Comparison of ENCODE assay signal across 14 cellular contexts in genomic region chr3:46076606-46077005, GRCh38. TPM values are rescaled to one million over a fixed set of nuclear protein-coding genes. Genes with fewer than 3 reads are reported as not detected.
DNase-seq lines count a peak whose midpoint lies in the region; ATAC-seq, FAIRE-seq and TF ChIP-seq lines count a peak whose summit lies in the region.
"Had no signal": no experiment of that assay in that cellular context is flagged by ENCODE, and none has a peak within 500 bp of the region (broad histone marks: within the 10 kb centered on the region; RNA-seq: fewer than 3 reads in every experiment).

No MANE protein-coding gene starts in this region.

- no peak overlapping the region for H2BK15ac ChIP-seq in mesendoderm (replicated peaks; ENCODE audit: low read depth)

- H3K23ac ChIP-seq in mesendoderm (ENCODE audit: low read length): no peak overlapping the region

- peaks cover 0 to under 1% (median 0%) of the 10 kb centered on the region in 3 experiments for H3K9me3 ChIP-seq in naive thymus-derived CD4-positive, alpha-beta T cell (ENCODE audit: control insufficient read depth in 2 of 3, low read length in 3 of 3)
- H3K9me3 ChIP-seq: thoracic aorta had no signal

- H3K4me1 Mint-ChIP-seq in naive thymus-derived CD4-positive, alpha-beta T cell: peaks cover under 1 to 40% (median 8%) of the 10 kb centered on the region in 7 donors

- H4K5ac ChIP-seq in mesendoderm (ENCODE audit: low read length): no peak overlapping the region

- H3K56ac ChIP-seq in mesendoderm (ENCODE audit: low read length): no peak overlapping the region

- TF ChIP-seq CTCF in AG09319 (IDR thresholded peaks at IDR 0.05; ENCODE audit: low read depth, low read length) (peak; percentile 37), kidney epithelial cell (IDR thresholded peaks at IDR 0.05; ENCODE audit: insufficient read depth, low read length, poor library complexity, severe bottlenecking) (peak; percentile 9)

- no peak overlapping the region for H3K9ac ChIP-seq in mesendoderm (ENCODE audit: low read length)
- H3K9ac ChIP-seq: neural progenitor cell had no signal

- H2AK5ac ChIP-seq in mesendoderm (ENCODE audit: low read length): no peak overlapping the region

- no peaks in the 10 kb centered on the region for H3K79me1 ChIP-seq in mesendoderm (ENCODE audit: low read length)

- H2BK5ac ChIP-seq in mesendoderm (ENCODE audit: low read length): no peak overlapping the region

- no peak overlapping the region for H3K27ac Mint-ChIP-seq in naive thymus-derived CD4-positive, alpha-beta T cell
- H3K27ac Mint-ChIP-seq: neural progenitor cell had no signal

- intact Hi-C loops in naive thymus-derived CD4-positive, alpha-beta T cell (cut with micrococcal nuclease): loop anchor here (5.0 to 10.0 kb wide), 7 partner anchors 234 to 564 kb away; partner anchors contain the start of genes LIMD1 (in 1 of the 2) and LZTFL1 (in 1 of the 2)

- H3K4me3 Mint-ChIP-seq in naive thymus-derived CD4-positive, alpha-beta T cell: no peak overlapping the region
- H3K4me3 Mint-ChIP-seq: activated T-cell treated with anti-CD3 and anti-CD28 coated beads, Interleukin-2, amount 50 U/mL, for 4 hours; neural progenitor cell had no signal

- POLR2A ChIA-PET in naive thymus-derived CD4-positive, alpha-beta T cell (lab: Charles Lee): interaction anchor here (0.6 to 3.0 kb wide), 7 partner anchors 8 to 140 kb away, joined by 3 to 17 read pairs (median 4); partner anchors contain the start of gene CXCR6

- no peak overlapping the region for H3K4me2 ChIP-seq in mesendoderm (ENCODE audit: low read length)
- H3K4me2 ChIP-seq: neural progenitor cell had no signal

- H3K27me3 ChIP-seq in kidney epithelial cell (ENCODE audit: control insufficient read depth, insufficient read depth, low read length): no peaks in the 10 kb centered on the region
- H3K27me3 ChIP-seq in naive thymus-derived CD4-positive, alpha-beta T cell (ENCODE audit: control insufficient read depth in 2 of 2, insufficient read depth in 2 of 2, low read length in 2 of 2): no peaks in the 10 kb centered on the region
- no peaks in the 10 kb centered on the region for H3K27me3 ChIP-seq in mesendoderm (ENCODE audit: insufficient read depth, low read length, poor library complexity)
- H3K27me3 ChIP-seq: neural progenitor cell had no signal

- H3K79me2 ChIP-seq in mesendoderm (ENCODE audit: control insufficient read depth, insufficient read depth, low read length): no peaks in the 10 kb centered on the region

- peaks cover 0 to 40% (median 0%) of the 10 kb centered on the region in 5 donors for H3K27me3 Mint-ChIP-seq in naive thymus-derived CD4-positive, alpha-beta T cell

- H2BK120ac ChIP-seq in mesendoderm (ENCODE audit: low read depth, low read length): no peak overlapping the region

- in situ Hi-C loops in SK-MEL-5 (cut with HindIII; ENCODE audit: low pct_unique_long_range_greater_than_20kb, low sequenced_read_pairs): no loop called here

- CTCF ChIA-PET in naive thymus-derived CD4-positive, alpha-beta T cell (lab: Charles Lee): interaction anchor here (0.5 to 11.9 kb wide), 15 partner anchors 9 to 567 kb away, joined by 3 to 336 read pairs (median 6); partner anchors contain the start of genes CCR5 and CXCR6

- FAIRE-seq in GM12891 (lab: Jason Lieb, UNC): peak; percentile 54

- H3K4me1 ChIP-seq in naive thymus-derived CD4-positive, alpha-beta T cell (ENCODE audit: control insufficient read depth in 2 of 2, insufficient read depth in 2 of 2, low read length in 2 of 2): peaks cover 2 to 9% of the 10 kb centered on the region in 2 donors
- H3K4me1 ChIP-seq in mesendoderm (ENCODE audit: control insufficient read depth, low read depth, low read length): no peaks in the 10 kb centered on the region
- H3K4me1 ChIP-seq: neural progenitor cell had no signal

- peaks cover 0 to 23% (median 0%) of the 10 kb centered on the region in 5 donors for H3K36me3 Mint-ChIP-seq in naive thymus-derived CD4-positive, alpha-beta T cell
- H3K36me3 Mint-ChIP-seq: neural progenitor cell had no signal

- H4K8ac ChIP-seq in mesendoderm (ENCODE audit: low read depth, low read length): no peak overlapping the region

- H3K18ac ChIP-seq in mesendoderm (ENCODE audit: low read length): no peak overlapping the region

- H3K36me3 ChIP-seq in kidney epithelial cell (ENCODE audit: control insufficient read depth, insufficient read depth, low read length) (no peaks in the 10 kb centered on the region), mesendoderm (ENCODE audit: control insufficient read depth, insufficient read depth, low read length) (no peaks in the 10 kb centered on the region)
- H3K36me3 ChIP-seq in naive thymus-derived CD4-positive, alpha-beta T cell (ENCODE audit: control insufficient read depth in 2 of 3, insufficient read depth in 3 of 3, low read length in 3 of 3): no peaks in the 10 kb centered on the region
- H3K36me3 ChIP-seq: neural progenitor cell, thoracic aorta had no signal

- H3K4me3 ChIP-seq in kidney epithelial cell (ENCODE audit: low read depth, low read length) (no peak overlapping the region), mesendoderm (ENCODE audit: low read length) (no peak overlapping the region)
- H3K4me3 ChIP-seq in naive thymus-derived CD4-positive, alpha-beta T cell (ENCODE audit: low read length): no peak overlapping the region
- H3K4me3 ChIP-seq: neural progenitor cell, thoracic aorta had no signal

- TF ChIP-seq POLR2A in GM12891 (IDR thresholded peaks at IDR 0.05; ENCODE audit: low read depth, low read length): no peak

- DNase-seq in AG09319 (ENCODE audit: extremely low read depth, low read depth) (no peak), GM12891 (ENCODE audit: insufficient read length, low spot score) (no peak), SK-MEL-5 (ENCODE audit: low read depth, low spot score) (peak; percentile 44), kidney epithelial cell (ENCODE audit: low read depth) (no peak), mesendoderm (no peak)
- DNase-seq in naive thymus-derived CD4-positive, alpha-beta T cell: no peak
- DNase-seq in stimulated activated naive CD4-positive, alpha-beta T cell (lab: John Stamatoyannopoulos, UW): no peak
- DNase-seq: activated T-cell treated with anti-CD3 and anti-CD28 coated beads, Interleukin-2, amount 50 U/mL, for 4 hours; stimulated activated CD4-positive, alpha-beta T cell treated with anti-CD3 and anti-CD28 coated beads, Interleukin-4, amount 100 ng/mL, for 4 hours had no signal

- H3K4ac ChIP-seq in mesendoderm (ENCODE audit: low read depth, low read length): no peak overlapping the region

- H3K27ac ChIP-seq in naive thymus-derived CD4-positive, alpha-beta T cell (ENCODE audit: low read depth, low read length): no peak overlapping the region
- H3K27ac ChIP-seq in mesendoderm (ENCODE audit: low read depth, low read length): no peak overlapping the region
- H3K27ac ChIP-seq: neural progenitor cell, thoracic aorta had no signal

- H3K9me3 Mint-ChIP-seq in naive thymus-derived CD4-positive, alpha-beta T cell: peaks cover 0 to 14% (median 2%) of the 10 kb centered on the region in 11 donors

- ATAC-seq in naive thymus-derived CD4-positive, alpha-beta T cell: no peak
- ATAC-seq in GM18517 (IDR thresholded peaks at IDR 0.05; ENCODE audit: unreplicated experiment): no peak
- ATAC-seq: activated T-cell treated with anti-CD3 and anti-CD28 coated beads, Interleukin-2, amount 50 U/mL, for 4 hours had no signal

TF ChIP-seq in GM12891, 5 proteins besides CTCF, POLR2A, EP300 and RAD21:
- no peak for TF ChIP-seq PAX5 (IDR thresholded peaks at IDR 0.05; ENCODE audit: insufficient read depth, low read length, severe bottlenecking)
- TF ChIP-seq SPI1 (IDR thresholded peaks at IDR 0.05; ENCODE audit: low read depth, low read length): no peak
- TF ChIP-seq POU2F2 (IDR thresholded peaks at IDR 0.05; ENCODE audit: low read depth, low read length): no peak
- TF ChIP-seq TAF1 (IDR thresholded peaks at IDR 0.05; ENCODE audit: low read depth, low read length): no peak
- TF ChIP-seq POLR2AphosphoS5 (IDR thresholded peaks at IDR 0.05; ENCODE audit: low read depth, low read length): no peak

RNA-seq across cellular contexts. Expression of gene XCR1, which starts 49.3 kb away (rescaled TPM):
- polyA plus RNA-seq in GM12891 (2012; ENCODE audit: low read depth, missing spikeins): 0.10 TPM
- not detected in 2 replicates for total RNA-seq in SK-MEL-5 (2014; rRNA removed; shearing (Covaris generic))
- polyA plus RNA-seq in SK-MEL-5 (2015; cell fraction: cytosol; rRNA removed): not detected in 2 replicates
- polyA plus RNA-seq in SK-MEL-5 (2015; cell fraction: nucleus; rRNA removed): not detected in 2 replicates
- total RNA-seq in kidney epithelial cell: not detected in 2 replicates
- under 1 TPM in 2 of 5 experiments, not detected in 3; 0.05 to 0.88 TPM for total RNA-seq in naive thymus-derived CD4-positive, alpha-beta T cell
- not detected for polyA plus RNA-seq in naive thymus-derived CD4-positive, alpha-beta T cell
- 0.03 TPM for polyA plus RNA-seq in mesendoderm (2013, experiment 1 of 2)
- polyA plus RNA-seq in mesendoderm (2013, experiment 2 of 2): 0.01 TPM
- total RNA-seq: activated T-cell treated with anti-CD3 and anti-CD28 coated beads, Interleukin-2, amount 50 U/mL, for 4 hours; dermis microvascular lymphatic vessel endothelial cell; T-helper 2 cell treated with Interferon-gamma antibody and Interleukin-4, amounts not matched to agents 100 ng/mL and 5 ng/mL, for 36 hours; thoracic aorta had no signal
